In the genomic region with DNA sequence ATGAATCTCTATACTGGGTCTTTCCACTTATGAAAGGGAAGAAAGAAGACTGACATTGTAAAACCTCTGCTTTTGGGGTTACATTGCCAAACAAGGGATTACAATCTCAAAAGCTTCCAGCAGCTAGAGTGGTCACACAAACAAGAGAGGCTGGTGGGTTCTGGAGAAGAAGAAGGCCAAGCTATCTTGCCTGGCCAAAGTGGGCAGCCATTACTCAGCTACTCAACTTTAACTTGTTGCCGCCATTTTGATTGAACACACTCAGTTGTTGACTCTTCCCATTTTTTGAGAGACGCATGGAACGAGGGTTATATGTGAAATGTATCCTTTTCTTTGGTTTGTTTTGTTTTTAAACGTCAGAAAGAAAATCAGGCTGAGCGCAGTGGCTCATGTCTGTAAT, we compare ENCODE assay signal across 30 cellular contexts.
"Had no signal": no experiment of that assay in that cellular context is flagged by ENCODE, and none has a peak within 500 bp of the region (broad histone marks: within the 10 kb centered on the region; RNA-seq: fewer than 3 reads in every experiment).

No MANE protein-coding gene starts in this region.

- H3K36me3 ChIP-seq: left lung, lower lobe of right lung, right atrium auricular region, right lobe of liver, suprapubic skin, thoracic aorta, tibial artery, uterus had no signal

- FAIRE-seq: islet of Langerhans, kidney had no signal

- H3K9ac ChIP-seq: parathyroid adenoma had no signal

- H3K4me2 ChIP-seq: smooth muscle cell had no signal

- H2AFZ ChIP-seq: parathyroid adenoma had no signal

- H3K4me3 ChIP-seq: left lung, lower lobe of right lung, right atrium auricular region, right lobe of liver, smooth muscle cell, suprapubic skin, thoracic aorta, tibial artery, uterus had no signal

- H3K4me3 Mint-ChIP-seq: immature natural killer cell; mesothelial cell of epicardium; nephron; neural crest cell; stimulated activated naive CD8-positive, alpha-beta T cell treated with anti-CD3 and anti-CD28 coated beads, Interleukin-15, Interleukin-2, amounts not matched to agents 100 ng/mL and 50 ng/mL, for 24 hours; type B pancreatic cell had no signal

- DNase-seq: head of caudate nucleus; hypothalamus; immature natural killer cell; kidney; left colon; left lung; lower lobe of right lung; mammary epithelial cell; mesenchymal stem cell; naive B cell; occipital lobe; right lobe of liver; stimulated activated CD4-positive, alpha-beta T cell treated with anti-CD3 and anti-CD28 coated beads, Interleukin-1b, Interleukin-23, amount 100 ng/mL, for 48 hours; stimulated activated CD4-positive, alpha-beta T cell treated with anti-CD3 and anti-CD28 coated beads, Interleukin-2, amount 100 ng/mL, for 48 hours; stimulated activated CD4-positive, alpha-beta T cell treated with anti-CD3 and anti-CD28 coated beads, Interleukin-4, amount 100 ng/mL, for 4 hours; stimulated activated CD8-positive, alpha-beta memory T cell treated with anti-CD3 and anti-CD28 coated beads, Interleukin-4, amount 100 ng/mL, for 48 hours; stimulated activated naive CD4-positive, alpha-beta T cell; tibial artery; uterus had no signal

- H3K27ac ChIP-seq: left lung, lower lobe of right lung, parathyroid adenoma, right atrium auricular region, right lobe of liver, suprapubic skin, thoracic aorta, tibial artery, uterus had no signal

- H3K4me1 ChIP-seq: parathyroid adenoma, right lobe of liver, uterus had no signal

- ATAC-seq: left colon, left lung, lower lobe of right lung, right lobe of liver had no signal

- H3K9me3 Mint-ChIP-seq: immature natural killer cell; naive B cell; stimulated activated naive CD8-positive, alpha-beta T cell treated with anti-CD3 and anti-CD28 coated beads, Interleukin-15, Interleukin-2, amounts not matched to agents 100 ng/mL and 50 ng/mL, for 24 hours; type B pancreatic cell had no signal

- H3K27me3 ChIP-seq: left lung, right atrium auricular region, right lobe of liver, suprapubic skin, tibial artery, uterus had no signal

- H3K27ac Mint-ChIP-seq: mesothelial cell of epicardium; stimulated activated naive CD8-positive, alpha-beta T cell treated with anti-CD3 and anti-CD28 coated beads, Interleukin-15, Interleukin-2, amounts not matched to agents 100 ng/mL and 50 ng/mL, for 24 hours had no signal

- H3K79me2 ChIP-seq: parathyroid adenoma had no signal

- H3K27me3 Mint-ChIP-seq: stimulated activated naive CD8-positive, alpha-beta T cell treated with anti-CD3 and anti-CD28 coated beads, Interleukin-15, Interleukin-2, amounts not matched to agents 100 ng/mL and 50 ng/mL, for 24 hours; type B pancreatic cell had no signal

- H3K36me3 Mint-ChIP-seq: immature natural killer cell, mesothelial cell of epicardium, naive B cell, type B pancreatic cell had no signal

- H3K9me3 ChIP-seq: left lung, lower lobe of right lung, right atrium auricular region, right lobe of liver, suprapubic skin, thoracic aorta, tibial artery, uterus had no signal
